Comparison of ENCODE assay signal across 8 cellular contexts in the genomic region with DNA sequence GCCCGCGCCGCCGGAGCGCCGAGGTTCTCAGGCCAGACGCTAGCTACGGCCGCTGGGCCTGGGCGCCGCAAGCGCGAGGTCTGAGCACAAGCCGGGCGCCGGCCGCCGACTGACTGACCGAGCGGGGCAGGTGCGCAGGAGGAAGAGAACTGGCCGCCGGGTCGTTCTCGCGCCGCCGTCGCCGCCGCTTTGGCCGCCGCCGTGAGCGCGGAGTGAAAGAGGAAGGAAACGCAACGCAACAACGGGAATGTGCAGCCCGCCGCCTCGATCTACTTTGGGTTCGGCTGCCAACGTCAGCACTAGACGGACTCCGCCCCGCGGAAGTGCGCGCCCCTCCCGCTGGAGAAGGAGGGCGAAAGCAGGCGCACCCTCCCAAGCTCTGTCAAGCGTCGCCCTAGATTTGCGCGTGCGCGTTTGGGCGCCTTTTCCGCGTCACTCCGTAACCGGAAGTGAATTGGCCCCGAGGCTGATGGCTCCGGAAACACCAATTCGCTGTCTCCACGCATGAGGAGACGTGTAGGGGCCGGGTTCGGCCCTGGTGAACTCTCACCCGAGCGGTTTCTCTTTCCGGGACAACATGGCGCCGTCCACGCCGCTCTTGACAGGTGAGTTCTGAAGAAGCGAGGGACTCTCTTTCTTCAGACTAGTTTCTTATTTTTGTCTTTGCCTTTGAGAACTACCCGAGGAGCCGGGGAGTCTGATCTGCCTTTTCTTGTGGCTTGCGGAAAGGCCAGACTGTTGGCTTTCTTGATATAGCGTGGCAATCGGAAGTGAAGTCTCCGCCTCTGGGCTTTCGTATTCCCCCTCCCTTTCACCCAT. TPM values are rescaled to one million over a fixed set of nuclear protein-coding genes. Genes with fewer than 3 reads are reported as not detected.
DNase-seq lines count a peak whose midpoint lies in the region; ATAC-seq and TF ChIP-seq lines count a peak whose summit lies in the region.

A gene (plus strand): TSS at position 562 of the 819 bp plus-strand sequence. CDS start 16 bp downstream, at position 578.
A gene (minus strand): TSS at position 271 of the 819 bp plus-strand sequence. CDS start 361 bp downstream, outside the sequence.

- TF ChIP-seq CTCF in GM13976 (IDR thresholded peaks at IDR 0.05; ENCODE audit: borderline replicate concordance, control extremely low read depth, extremely low read depth, insufficient read depth, missing control alignments) = no peak
- peak in 2 of 12 donors; percentile 1 to 5 for TF ChIP-seq CTCF in heart left ventricle (IDR thresholded peaks at IDR 0.05)
- peak; percentile 22 for TF ChIP-seq CTCF in type B pancreatic cell (conservative IDR thresholded peaks at IDR 0.05)

- H3K27ac ChIP-seq in heart left ventricle = peak within 1 kb of the TSS; percentile 91 to 99 (median 98)

- peaks cover 29% of the 10 kb centered on the region for H3K4me1 Mint-ChIP-seq in type B pancreatic cell (ENCODE audit: unreplicated experiment)

- in situ Hi-C loops in GM13976 (cut with MboI; ENCODE audit: low sequenced_read_pairs, unreplicated experiment) = loop anchor here (25.0 kb wide), 1 partner anchor 166 kb away; a partner anchor contains a TSS

- WGBS in heart left ventricle, 4 donors = 0 to 1% (median 0%) methylated on average over 22 to 86 of the region's 86 CpGs

- H3K4me1 ChIP-seq in heart left ventricle = peaks cover 0 to 55% (median 28%) of the 10 kb centered on the region in 12 donors

- DNase-seq in GM13976 (ENCODE audit: low spot score) (peak; percentile 95), NCI-H146 treated with DMSO at 0.1 percent for 48 hours (lab: John Stamatoyannopoulos, UW; ENCODE audit: unreplicated experiment) (peak; percentile 99), amniotic epithelial cell (ENCODE audit: low read depth) (peak; percentile 99), heart left ventricle (peak; percentile 98 to 100 (median 99)), pons (ENCODE audit: low spot score) (peak; percentile 100), type B pancreatic cell (ENCODE audit: extremely low spot score, unreplicated experiment) (peak; percentile 99)

- H3K27ac Mint-ChIP-seq in type B pancreatic cell = peak within 1 kb of the TSS; percentile 97

- H3K36me3 ChIP-seq in heart left ventricle = peaks cover 0 to 44% (median 28%) of the 10 kb centered on the region in 9 donors

- intact Hi-C loops in T-helper 1 cell treated with Interleukin-12 subunit alpha and Interleukin-12 subunit beta and Interleukin-4 antibody, amounts not matched to agents 30 ng/mL and 1 ng/mL, for 36 hours (cut with micrococcal nuclease) = loop anchor here (1.0 to 10.0 kb wide), 15 partner anchors 18 to 1708 kb away; a partner anchor contains a TSS
- intact Hi-C loops in heart left ventricle (cut with DNase I) = loop anchor here in 8 of 10 donors (1.0 to 10.0 kb wide), 10 partner anchors 56 to 318 kb away; a partner anchor contains a TSS

- TF ChIP-seq POLR2A in heart left ventricle (IDR thresholded peaks at IDR 0.05) = peak; percentile 48 to 95

- H3K4me3 ChIP-seq in heart left ventricle = peak within 1 kb of the TSS; percentile 80 to 98 (median 86)

- ATAC-seq in HG02870 (IDR thresholded peaks at IDR 0.05; ENCODE audit: unreplicated experiment) = peak; percentile 91
- ATAC-seq in heart left ventricle = peak; percentile 97 to 98 (median 98)

- H3K9me3 ChIP-seq in heart left ventricle = no peaks in the 10 kb centered on the region

- H3K27me3 Mint-ChIP-seq in type B pancreatic cell = no peaks in the 10 kb centered on the region

- peaks cover 18% of the 10 kb centered on the region for H3K36me3 Mint-ChIP-seq in type B pancreatic cell

- peak within 1 kb of the TSS; percentile 92 for H3K4me3 Mint-ChIP-seq in type B pancreatic cell

- no peaks in the 10 kb centered on the region for H3K9me3 Mint-ChIP-seq in type B pancreatic cell

- no peaks in the 10 kb centered on the region for H3K27me3 ChIP-seq in heart left ventricle

RNA-seq across cellular contexts. Expression of the first gene that starts in this region (rescaled TPM):
- total RNA-seq in T-helper 1 cell treated with Interleukin-12 subunit alpha and Interleukin-12 subunit beta and Interleukin-4 antibody, amounts not matched to agents 30 ng/mL and 1 ng/mL, for 36 hours = 93.0 and 93.7 TPM in 2 replicates
- total RNA-seq in heart left ventricle (100 to 1,000 TPM in 1 of 9 donors, 10 to 100 TPM in 8; 60.5 to 112 (median 75.5) TPM), type B pancreatic cell (ENCODE audit: low replicate concordance) (56.1 and 58.3 TPM in 2 replicates)
- polyA plus RNA-seq in heart left ventricle = 10 to 100 TPM; 44.3 to 64.3 TPM

RNA-seq across cellular contexts. Expression of the second gene that starts in this region (rescaled TPM):
- total RNA-seq in T-helper 1 cell treated with Interleukin-12 subunit alpha and Interleukin-12 subunit beta and Interleukin-4 antibody, amounts not matched to agents 30 ng/mL and 1 ng/mL, for 36 hours = 81.8 and 88.2 TPM in 2 replicates
- total RNA-seq in heart left ventricle (10 to 100 TPM; 19.5 to 86.9 (median 26.3) TPM), type B pancreatic cell (ENCODE audit: low replicate concordance) (96.8 and 162 TPM in 2 replicates)
- polyA plus RNA-seq in heart left ventricle = 10 to 100 TPM; 14.8 to 50.7 TPM

Comparison
In these comparisons a context has a peak if more than half of its experiments do, and no peak if none do; other contexts are left out.
1. Peak in every context shown above with its lines: DNase-seq, ATAC-seq, H3K4me3 ChIP-seq and H3K27ac ChIP-seq.